ENCODE assay signal across 26 cellular contexts in genomic region chr6:167455371-167455770, GRCh38.
DNase-seq lines count a peak whose midpoint lies in the region; ATAC-seq and TF ChIP-seq lines count a peak whose summit lies in the region.
"Had no signal": no experiment of that assay in that cellular context is flagged by ENCODE, and none has a peak within 500 bp of the region (broad histone marks: within the 10 kb centered on the region; RNA-seq: fewer than 3 reads in every experiment).

No MANE protein-coding gene starts in this region.

- H2BK12ac ChIP-seq in neuronal stem cell (ENCODE audit: low read length): peak overlapping the region; percentile 47

- no peak overlapping the region for H3K4ac ChIP-seq in neuronal stem cell (ENCODE audit: low read length)

- no peak for TF ChIP-seq POLR2A in heart left ventricle (IDR thresholded peaks at IDR 0.05)

- no peak overlapping the region for H4K8ac ChIP-seq in neuronal stem cell (ENCODE audit: low read depth, low read length)

- CTCF ChIA-PET in GM10248 (lab: Yijun Ruan, JAX): interaction anchor here (0.8 to 1.4 kb wide), 2 partner anchors 9 to 11 kb away, joined by 3 read pairs; no protein-coding TSS in a partner anchor

- H3K4me3 ChIP-seq in heart left ventricle: no peak overlapping the region
- H3K4me3 ChIP-seq in neuronal stem cell (ENCODE audit: low read length in 2 of 2): no peak overlapping the region
- H3K4me3 ChIP-seq: BLaER1 treated with 17β-estradiol and CSF1 and Interleukin-3, amounts not matched to agents 10 nM and 100 nM; GM12878; SJSA1 had no signal

- no peak overlapping the region for H2BK120ac ChIP-seq in neuronal stem cell (ENCODE audit: low read depth, low read length)

- H3K4me2 ChIP-seq in neuronal stem cell (ENCODE audit: insufficient read depth, low read length, poor library complexity, severe bottlenecking): no peak overlapping the region
- H3K4me2 ChIP-seq: BLaER1 treated with 17β-estradiol and CSF1 and Interleukin-3, amounts not matched to agents 10 nM and 100 nM had no signal

- H2AK5ac ChIP-seq in neuronal stem cell (ENCODE audit: low read depth, low read length): no peak overlapping the region

- H2AFZ ChIP-seq in neuronal stem cell (ENCODE audit: low read length): no peak overlapping the region

- no peak overlapping the region for H2BK5ac ChIP-seq in neuronal stem cell (ENCODE audit: low read length)

- intact Hi-C loops in heart left ventricle (cut with DNase I): no loop called here

- H3K18ac ChIP-seq in neuronal stem cell (ENCODE audit: low read length): no peak overlapping the region

- H3K9me3 ChIP-seq in heart left ventricle: no peaks in the 10 kb centered on the region
- H3K9me3 ChIP-seq in neuronal stem cell (replicated peaks in 1 of 2; ENCODE audit: control insufficient read depth in 2 of 2, insufficient read depth in 1 of 2, low read depth in 1 of 2, low read length in 2 of 2): no peaks in the 10 kb centered on the region
- H3K9me3 ChIP-seq: SJSA1 had no signal

- H3K27ac ChIP-seq in heart left ventricle (no peak overlapping the region), neuronal stem cell (replicated peaks; ENCODE audit: low read length) (no peak overlapping the region)
- H3K27ac ChIP-seq: BLaER1 treated with 17β-estradiol and CSF1 and Interleukin-3, amounts not matched to agents 10 nM and 100 nM; SJSA1 had no signal

- H3K14ac ChIP-seq in neuronal stem cell (ENCODE audit: low read length): no peak overlapping the region

- no peak overlapping the region for H3K9ac ChIP-seq in neuronal stem cell (ENCODE audit: low read depth, low read length, poor library complexity)
- H3K9ac ChIP-seq: BLaER1 treated with 17β-estradiol and CSF1 and Interleukin-3, amounts not matched to agents 10 nM and 100 nM had no signal

- H2BK15ac ChIP-seq in neuronal stem cell (ENCODE audit: low read length): no peak overlapping the region

- peak; percentile 51 for DNase-seq in NCI-H345 (lab: John Stamatoyannopoulos, UW)
- DNase-seq in NCI-H345 treated with DMSO at 0.1 percent for 48 hours (lab: John Stamatoyannopoulos, UW; ENCODE audit: unreplicated experiment): no peak
- DNase-seq in DMS53 (lab: John Stamatoyannopoulos, UW): peak; percentile 60
- no peak for DNase-seq in heart left ventricle
- no peak for DNase-seq in neuronal stem cell (ENCODE audit: low spot score)
- DNase-seq in GM10248 (ENCODE audit: extremely low spot score): no peak
- DNase-seq: 8988T; Calu3; CD8-positive, alpha-beta T cell; DMS79; KBM-7; NCI-H1092 treated with DMSO at 0.1 percent for 48 hours; NCI-H1436 treated with DMSO at 0.1 percent for 48 hours; NCI-H1930; NCI-H2171; NCI-H446; NCI-H526; NK-92 treated with Interleukin-12 subunit alpha and Interleukin-12 subunit beta, amount 100 ng/mL, for 24 hours; T-helper 1 cell had no signal

- no peak overlapping the region for H4K91ac ChIP-seq in neuronal stem cell (ENCODE audit: low read depth, low read length, poor library complexity)

- no peak for TF ChIP-seq CTCF in heart left ventricle (IDR thresholded peaks at IDR 0.05)
- TF ChIP-seq CTCF in GM10248 (IDR thresholded peaks at IDR 0.05; ENCODE audit: control extremely low read depth, extremely low read depth, low read depth, missing control alignments): no peak

- H3K27me3 ChIP-seq in heart left ventricle (peaks cover 0 to 10% (median 0%) of the 10 kb centered on the region in 9 donors), neuronal stem cell (ENCODE audit: control insufficient read depth in 3 of 3, insufficient read depth in 3 of 3, low read depth in 1 of 3, low read length in 3 of 3) (no peaks in the 10 kb centered on the region)
- H3K27me3 ChIP-seq: BLaER1 treated with 17β-estradiol and CSF1 and Interleukin-3, amounts not matched to agents 10 nM and 100 nM; SJSA1 had no signal

- ATAC-seq in heart left ventricle: peak in 3 of 4 donors; percentile 43 to 52 (median 44)
- ATAC-seq in GM21381 (IDR thresholded peaks at IDR 0.05; ENCODE audit: unreplicated experiment): no peak
- no peak for ATAC-seq in GM21717 (IDR thresholded peaks at IDR 0.05; ENCODE audit: unreplicated experiment)
- ATAC-seq: CD8-positive, alpha-beta T cell; GM12878; HCT116; Panc1 had no signal

- POLR2A ChIA-PET in GM10248 (lab: Yijun Ruan, JAX): no interaction called here

- H3K36me3 ChIP-seq in heart left ventricle (no peaks in the 10 kb centered on the region), neuronal stem cell (replicated peaks in 1 of 2; ENCODE audit: control insufficient read depth in 2 of 2, insufficient read depth in 2 of 2, low read length in 2 of 2) (no peaks in the 10 kb centered on the region)
- H3K36me3 ChIP-seq: BLaER1 treated with 17β-estradiol and CSF1 and Interleukin-3, amounts not matched to agents 10 nM and 100 nM; SJSA1 had no signal

- WGBS in heart left ventricle, 4 donors: 46 to 63% (median 49%) methylated on average over 4 of the region's 4 CpGs
- no CpG with 5 or more reads among the region's 4 CpGs for WGBS in neuronal stem cell (ENCODE audit: extremely low coverage in 2 of 2, insufficient read length in 2 of 2, insufficient replicate concordance in 1 of 2), 2 donors

- no peak overlapping the region for H3K23ac ChIP-seq in neuronal stem cell (ENCODE audit: low read depth, low read length, poor library complexity)

- H3K79me1 ChIP-seq in neuronal stem cell (ENCODE audit: low read depth, low read length): no peaks in the 10 kb centered on the region

- H3K4me1 ChIP-seq in heart left ventricle (peaks cover 0 to 4% (median 0%) of the 10 kb centered on the region in 12 donors), neuronal stem cell (ENCODE audit: control insufficient read depth in 2 of 2, insufficient read depth in 1 of 2, low read depth in 1 of 2, low read length in 2 of 2) (peaks cover 0 to 5% of the 10 kb centered on the region in 2 donors)
- H3K4me1 ChIP-seq: BLaER1 treated with 17β-estradiol and CSF1 and Interleukin-3, amounts not matched to agents 10 nM and 100 nM; SJSA1 had no signal

Comparison
In these comparisons a context has a peak if more than half of its experiments do, and no peak if none do; other contexts are left out.
1. DNase-seq: peak in NCI-H345 (single experiment) and DMS53 (single experiment); none in NCI-H345 treated with DMSO at 0.1 percent for 48 hours (single experiment), heart left ventricle (0 of 5), neuronal stem cell (single experiment) and GM10248 (single experiment).
2. ATAC-seq: peak in heart left ventricle (3 of 4); none in GM21381 (single experiment) and GM21717 (single experiment).